Comparison of ENCODE assay signal across 8 cellular contexts in the genomic region with DNA sequence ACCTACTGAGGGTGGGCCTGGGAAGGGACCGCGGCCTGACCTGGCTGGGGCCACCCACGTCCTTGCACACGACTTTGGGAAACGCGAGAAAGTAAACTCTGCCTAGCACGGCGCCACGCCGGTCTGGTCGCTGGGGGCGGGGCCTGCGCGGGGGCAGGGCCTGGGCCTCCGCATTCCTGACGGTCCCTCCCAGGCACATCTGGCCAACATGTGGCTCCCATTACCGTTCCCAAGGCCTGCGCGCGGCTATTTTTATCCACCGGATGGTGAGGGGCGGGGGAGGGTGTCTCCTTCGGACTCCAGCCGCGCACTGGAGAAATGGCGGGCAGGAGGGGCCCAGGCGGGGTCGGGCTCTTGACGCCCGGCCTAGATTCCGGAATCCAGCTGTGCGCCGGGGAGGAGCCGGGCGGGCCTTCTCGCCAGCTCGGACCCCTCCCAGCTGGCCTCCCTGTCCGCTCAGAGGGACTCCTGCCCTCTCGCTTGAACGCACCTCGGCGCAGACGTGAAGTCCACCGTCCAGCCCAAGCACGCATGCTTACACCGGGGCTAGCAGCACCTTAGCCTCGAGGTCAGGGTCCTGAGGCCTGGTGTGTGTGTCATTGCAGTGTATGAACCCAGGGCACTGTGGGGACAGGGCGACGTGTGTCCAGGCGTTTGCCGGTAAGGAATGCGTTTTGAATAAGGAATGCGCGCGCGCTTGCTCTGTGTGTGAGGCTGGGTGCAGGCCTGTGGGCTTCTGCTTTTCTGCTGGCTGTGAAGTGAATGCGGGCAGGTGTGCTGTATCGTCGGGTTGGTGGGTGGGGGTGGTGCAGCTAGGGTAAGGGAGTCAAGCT. TPM values are rescaled to one million over a fixed set of nuclear protein-coding genes. Genes with fewer than 3 reads are reported as not detected.
DNase-seq lines count a peak whose midpoint lies in the region; ATAC-seq lines count a peak whose summit lies in the region.

No MANE protein-coding gene starts in this region.

- H3K4me1 Mint-ChIP-seq in CD4-positive, alpha-beta memory T cell, result peaks cover 12 to 28% (median 23%) of the 10 kb centered on the region in 4 donors
- peaks cover 20% of the 10 kb centered on the region for H3K4me1 Mint-ChIP-seq in central memory CD8-positive, alpha-beta T cell

- no peaks in the 10 kb centered on the region for H3K36me3 Mint-ChIP-seq in CD4-positive, alpha-beta memory T cell
- peaks cover 1% of the 10 kb centered on the region for H3K36me3 Mint-ChIP-seq in central memory CD8-positive, alpha-beta T cell (ENCODE audit: insufficient read depth)

- no peak overlapping the region for H3K9ac ChIP-seq in stomach smooth muscle (ENCODE audit: low read length in 2 of 2)

- peak overlapping the region; percentile 64 to 87 (median 76) for H3K4me3 Mint-ChIP-seq in CD4-positive, alpha-beta memory T cell
- H3K4me3 Mint-ChIP-seq in central memory CD8-positive, alpha-beta T cell, result peak overlapping the region; percentile 72

- no peaks in the 10 kb centered on the region for H3K9me3 Mint-ChIP-seq in CD4-positive, alpha-beta memory T cell
- H3K9me3 Mint-ChIP-seq in central memory CD8-positive, alpha-beta T cell, result no peaks in the 10 kb centered on the region

- H3K27ac ChIP-seq in CD4-positive, alpha-beta memory T cell (ENCODE audit: low read depth, low read length), result no peak overlapping the region
- no peak overlapping the region for H3K27ac ChIP-seq in stomach smooth muscle (ENCODE audit: low read length)

- no peaks in the 10 kb centered on the region for H3K27me3 Mint-ChIP-seq in CD4-positive, alpha-beta memory T cell
- H3K27me3 Mint-ChIP-seq in central memory CD8-positive, alpha-beta T cell, result no peaks in the 10 kb centered on the region

- intact Hi-C loops in CD4-positive, alpha-beta memory T cell (cut with micrococcal nuclease), result loop anchor here (1.0 to 2.0 kb wide), 2 partner anchors 15 to 76 kb away; a partner anchor contains a TSS

- peak; percentile 15 for ATAC-seq in central memory CD8-positive, alpha-beta T cell (replicated peaks; ENCODE audit: extremely low read depth, poor library complexity, severe bottlenecking)
- peak; percentile 59 for ATAC-seq in left lobe of liver

- peak overlapping the region; percentile 16 to 90 (median 75) for H3K27ac Mint-ChIP-seq in CD4-positive, alpha-beta memory T cell
- H3K27ac Mint-ChIP-seq in central memory CD8-positive, alpha-beta T cell (ENCODE audit: low read depth), result no peak overlapping the region

- POLR2A ChIA-PET in CD4-positive, alpha-beta memory T cell (lab: Charles Lee; ENCODE audit: partially characterized antibody), result interaction anchor here (0.6 to 5.2 kb wide), 3 partner anchors 15 to 74 kb away, joined by 3 to 40 read pairs (median 14); a partner anchor contains a TSS

- peak in 2 of 5 donors; percentile 14 to 25 for DNase-seq in CD4-positive, alpha-beta memory T cell
- DNase-seq in MV-4-11 (lab: John Stamatoyannopoulos, UW) (peak; percentile 28), left lobe of liver (ENCODE audit: low spot score) (peak; percentile 69), D341Med (ENCODE audit: low spot score) (no peak), globus pallidus (ENCODE audit: low spot score) (no peak), NCI-H2171 (lab: John Stamatoyannopoulos, UW) (no peak)
- no peak for DNase-seq in central memory CD8-positive, alpha-beta T cell (ENCODE audit: low spot score in 2 of 2)

- no peaks in the 10 kb centered on the region for H3K9me3 ChIP-seq in CD4-positive, alpha-beta memory T cell (ENCODE audit: control insufficient read depth in 1 of 2, low read length in 2 of 2)
- H3K9me3 ChIP-seq in stomach smooth muscle (ENCODE audit: control insufficient read depth in 2 of 2, low read length in 2 of 2), result no peaks in the 10 kb centered on the region

- H3K36me3 ChIP-seq in CD4-positive, alpha-beta memory T cell (ENCODE audit: insufficient read depth, low read length), result no peaks in the 10 kb centered on the region
- no peaks in the 10 kb centered on the region for H3K36me3 ChIP-seq in stomach smooth muscle (ENCODE audit: control insufficient read depth in 2 of 2, insufficient read depth in 2 of 2, low read length in 2 of 2)

- CTCF ChIA-PET in CD4-positive, alpha-beta memory T cell (lab: Charles Lee; ENCODE audit: partially characterized antibody), result interaction anchor here (0.7 to 1.5 kb wide), 6 partner anchors 15 to 154 kb away, joined by 3 to 6 read pairs (median 4); a partner anchor contains a TSS

- peaks cover 28% of the 10 kb centered on the region for H3K4me1 ChIP-seq in CD4-positive, alpha-beta memory T cell (ENCODE audit: insufficient read depth, low read length)
- H3K4me1 ChIP-seq in stomach smooth muscle (ENCODE audit: control insufficient read depth, insufficient read depth, low read length), result peaks cover 29% of the 10 kb centered on the region

- H3K27me3 ChIP-seq in CD4-positive, alpha-beta memory T cell (ENCODE audit: insufficient read depth, low read length), result no peaks in the 10 kb centered on the region
- no peaks in the 10 kb centered on the region for H3K27me3 ChIP-seq in stomach smooth muscle (ENCODE audit: control insufficient read depth in 1 of 2, insufficient read depth in 2 of 2, low read length in 2 of 2)

- peak overlapping the region in 1 of 2 donors; percentile 19 for H3K4me3 ChIP-seq in CD4-positive, alpha-beta memory T cell (ENCODE audit: low read length in 2 of 2)
- H3K4me3 ChIP-seq in stomach smooth muscle (ENCODE audit: low read length in 2 of 2), result peak overlapping the region; percentile 51 to 77

RNA-seq across cellular contexts. Expression of a gene that starts 2.1 kb away (rescaled TPM):
- total RNA-seq in CD4-positive, alpha-beta memory T cell, result 1 to 10 TPM; 6.3 to 7.3 TPM
- polyA plus RNA-seq in CD4-positive, alpha-beta memory T cell, result 1 to 10 TPM; 5.2 to 8.1 TPM
- total RNA-seq in left lobe of liver, result 4.8 TPM

RNA-seq across cellular contexts. Expression of a gene that starts 15.2 kb away (rescaled TPM):
- 1 to 10 TPM; 3.2 to 3.3 TPM for total RNA-seq in CD4-positive, alpha-beta memory T cell
- polyA plus RNA-seq in CD4-positive, alpha-beta memory T cell, result not detected
- total RNA-seq in left lobe of liver, result 1.5 TPM

Comparison
In these comparisons a context has a peak if more than half of its experiments do, and no peak if none do; other contexts are left out.
1. DNase-seq: peak in MV-4-11 (single experiment) and left lobe of liver (single experiment); none in central memory CD8-positive, alpha-beta T cell (0 of 2), D341Med (single experiment), globus pallidus (single experiment) and NCI-H2171 (single experiment).